8 cellular contexts compared by ENCODE assay signal in the genomic region with DNA sequence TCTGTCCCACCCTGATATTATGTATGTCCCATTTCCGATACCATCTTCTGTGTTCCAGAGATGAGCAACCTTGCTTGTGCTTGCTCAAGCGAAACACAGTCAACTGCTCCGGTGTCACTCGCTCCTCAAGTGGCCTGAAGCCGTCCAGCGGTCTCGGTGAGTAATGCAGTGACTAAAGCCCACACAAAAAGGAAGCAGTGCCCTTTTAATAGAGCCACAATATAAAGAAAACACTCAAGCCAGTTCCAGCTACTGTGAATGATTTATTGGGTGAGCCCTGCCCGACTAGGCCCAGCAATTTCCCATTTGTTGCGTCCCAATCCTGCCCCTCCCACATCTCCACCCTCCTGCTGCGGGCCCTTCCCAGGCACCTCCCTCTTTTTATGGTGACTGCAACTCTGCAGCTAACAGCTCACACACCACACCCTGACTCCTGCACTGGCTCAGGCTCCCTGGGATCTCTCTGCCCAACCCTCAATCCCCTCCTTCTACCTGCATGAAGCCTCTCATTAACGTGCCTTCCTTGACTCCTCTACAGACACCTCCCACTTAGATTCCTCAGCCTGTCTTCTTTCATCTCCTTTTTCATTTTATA. TPM values are rescaled to one million over a fixed set of nuclear protein-coding genes. Genes with fewer than 3 reads are reported as not detected.
A peak's percentile ranks its signal among the peaks of the same experiment; 100 is the strongest.
DNase-seq lines count a peak whose midpoint lies in the region; ATAC-seq and TF ChIP-seq lines count a peak whose summit lies in the region.

No MANE protein-coding gene starts in this region.

- H4K20me1 ChIP-seq in PC-3 (ENCODE audit: low read length), result no peaks in the 10 kb centered on the region
- H4K20me1 ChIP-seq in OCI-LY7 (ENCODE audit: insufficient read depth, low read length), result no peaks in the 10 kb centered on the region

- H3K4me3 ChIP-seq in PC-3 (ENCODE audit: low read length) (peak overlapping the region; percentile 43; the same call in 1 of the 2 replicates), fibroblast of mammary gland (ENCODE audit: control insufficient read depth, low read depth, low read length) (no peak overlapping the region), psoas muscle (no peak overlapping the region), OCI-LY7 (ENCODE audit: low read depth, low read length, poor library complexity, severe bottlenecking) (no peak overlapping the region)

- no peaks in the 10 kb centered on the region for H3F3A ChIP-seq in PC-3 (ENCODE audit: low read length, unreplicated experiment)

- H3K27ac ChIP-seq in PC-3 (ENCODE audit: low read length), result peak overlapping the region; percentile 91
- no peak overlapping the region for H3K27ac ChIP-seq in psoas muscle
- H3K27ac ChIP-seq in OCI-LY7 (ENCODE audit: low read depth, low read length, poor library complexity, severe bottlenecking), result no peak overlapping the region

- H3K9me3 ChIP-seq in PC-3 (ENCODE audit: low read length), result no peaks in the 10 kb centered on the region
- no peaks in the 10 kb centered on the region for H3K9me3 ChIP-seq in psoas muscle
- H3K9me3 ChIP-seq in OCI-LY7 (ENCODE audit: low read length), result no peaks in the 10 kb centered on the region

- H3K9me2 ChIP-seq in PC-3 (replicated peaks; ENCODE audit: low read length), result no peaks in the 10 kb centered on the region
- no peaks in the 10 kb centered on the region for H3K9me2 ChIP-seq in OCI-LY7 (ENCODE audit: insufficient read depth, low read length)

- H3K4me1 ChIP-seq in PC-3 (ENCODE audit: insufficient read depth, low read length) (peaks cover 26% of the 10 kb centered on the region), psoas muscle (no peaks in the 10 kb centered on the region), OCI-LY7 (ENCODE audit: insufficient read depth, low read length, poor library complexity, severe bottlenecking) (no peaks in the 10 kb centered on the region)

- BruUV-seq in PC-3 (replicated peaks; lab: Mats Ljungman, UMichigan) (no TSS peak), OCI-LY7 (replicated peaks; lab: Mats Ljungman, UMichigan) (no TSS peak)

- 33 to 39% (median 37%) methylated on average over 11 of the region's 11 CpGs for WGBS in psoas muscle, 3 donors

- DNase-seq in AML-193 (lab: John Stamatoyannopoulos, UW) (peak; percentile 56 to 64), PC-3 (peak; percentile 85), fibroblast of mammary gland (ENCODE audit: low read depth) (peak; percentile 12), psoas muscle (peak in 1 of 2 donors; percentile 24), NCI-H2171 treated with DMSO at 0.1 percent for 48 hours (lab: John Stamatoyannopoulos, UW) (no peak), OCI-LY7 (ENCODE audit: low spot score) (no peak)

- H3K36me3 ChIP-seq in PC-3 (ENCODE audit: low read depth, low read length) (no peaks in the 10 kb centered on the region), psoas muscle (ENCODE audit: insufficient read depth in 1 of 2, low read depth in 1 of 2) (no peaks in the 10 kb centered on the region), OCI-LY7 (ENCODE audit: insufficient read depth, low read length) (no peaks in the 10 kb centered on the region)

- H3K4me2 ChIP-seq in PC-3 (ENCODE audit: low read length) (peak overlapping the region; percentile 77), OCI-LY7 (ENCODE audit: low read length) (no peak overlapping the region)

- H3K27me3 ChIP-seq in PC-3 (ENCODE audit: low read length), result no peaks in the 10 kb centered on the region
- H3K27me3 ChIP-seq in psoas muscle (ENCODE audit: insufficient read depth in 3 of 3, low read length in 2 of 3), result peaks cover 0 to 3% (median 0%) of the 10 kb centered on the region in 3 donors

- 0 out of 2 replicates have a peak, but pooled peaks have one; percentile 15 for TF ChIP-seq CTCF in PC-3 (conservative IDR thresholded peaks at IDR 0.05; ENCODE audit: low read depth, low read length)
- TF ChIP-seq CTCF in fibroblast of mammary gland (conservative IDR thresholded peaks at IDR 0.05; ENCODE audit: control insufficient read depth, insufficient read depth, low read depth, low read length), result no peak
- TF ChIP-seq CTCF in psoas muscle (IDR thresholded peaks at IDR 0.05), result no peak
- no peak for TF ChIP-seq CTCF in OCI-LY7 (conservative IDR thresholded peaks at IDR 0.05; ENCODE audit: low read length)

- POLR2A ChIA-PET in PC-3 (lab: Charles Lee; ENCODE audit: unreplicated experiment) (interaction anchor here (0.6 to 1.0 kb wide), 2 partner anchors 166 to 304 kb away, joined by 3 read pairs; no protein-coding TSS in a partner anchor), OCI-LY7 (lab: Charles Lee) (no interaction called here)

- CTCF ChIA-PET in PC-3 (lab: Charles Lee) (interaction anchor here (0.8 kb wide), 1 partner anchor 35 kb away, joined by 4 read pairs; no protein-coding TSS in a partner anchor), OCI-LY7 (lab: Charles Lee; ENCODE audit: unreplicated experiment) (no interaction called here)

- no peaks in the 10 kb centered on the region for H3K79me2 ChIP-seq in PC-3 (ENCODE audit: low read length)
- H3K79me2 ChIP-seq in OCI-LY7 (ENCODE audit: insufficient read depth, low read depth, low read length), result no peaks in the 10 kb centered on the region

- peak overlapping the region; percentile 57 for H3K9ac ChIP-seq in PC-3 (ENCODE audit: low read length)

- ATAC-seq in GM19324 (IDR thresholded peaks at IDR 0.05; ENCODE audit: low FRiP score, unreplicated experiment) (peak; percentile 86), HG03135 (IDR thresholded peaks at IDR 0.05; ENCODE audit: unreplicated experiment) (peak; percentile 97), PC-3 (peak; percentile 90), psoas muscle (peak; percentile 32 to 63 (median 40))

- intact Hi-C loops in PC-3 (cut with micrococcal nuclease) (loop anchor here (1.0 to 10.0 kb wide), 6 partner anchors 23 to 198 kb away; partner anchors contain the start of gene DSC2), psoas muscle (cut with DNase I) (no loop called here), OCI-LY7 (cut with micrococcal nuclease; ENCODE audit: unreplicated experiment) (no loop called here)

- H2AFZ ChIP-seq in PC-3 (ENCODE audit: low read length) (peak overlapping the region; percentile 57; the same call in 1 of the 2 replicates), OCI-LY7 (ENCODE audit: low read length) (no peak overlapping the region)

RNA-seq across cellular contexts. Expression of gene DSC1, which starts 44.2 kb away (rescaled TPM):
- total RNA-seq in PC-3 (2014; rRNA removed) (not detected in 2 replicates), psoas muscle (not detected), OCI-LY7 (2022) (not detected in 2 replicates)
- polyA plus RNA-seq in psoas muscle, result not detected
- total RNA-seq in OCI-LY7 (2014; rRNA removed; shearing (Covaris generic)), result not detected in 2 replicates

Comparison
In these comparisons a context has a peak if more than half of its experiments do, and no peak if none do; other contexts are left out.
1. DNase-seq: peak in AML-193 (2 of 2), PC-3 (single experiment) and fibroblast of mammary gland (single experiment); none in NCI-H2171 treated with DMSO at 0.1 percent for 48 hours (single experiment) and OCI-LY7 (single experiment).
2. ATAC-seq: peak in every context shown above with its lines; median percentile 97 in HG03135; 90 in PC-3; 86 in GM19324; 40 in psoas muscle.